8 cellular contexts compared by ENCODE assay signal in genomic region chr12:80763874-80764273, GRCh38.
DNase-seq lines count a peak whose midpoint lies in the region; ATAC-seq and TF ChIP-seq lines count a peak whose summit lies in the region.

No MANE protein-coding gene starts in this region.

- no peak overlapping the region for H3K4me3 ChIP-seq in retinal pigment epithelial cell (ENCODE audit: low read length)

- ATAC-seq in HG03066 (IDR thresholded peaks at IDR 0.05; ENCODE audit: low read depth, unreplicated experiment) (peak; percentile 43), GM21619 (IDR thresholded peaks at IDR 0.05; ENCODE audit: unreplicated experiment) (no peak), HG02798 (IDR thresholded peaks at IDR 0.05; ENCODE audit: poor library complexity, unreplicated experiment) (no peak), HG03565 (IDR thresholded peaks at IDR 0.05; ENCODE audit: unreplicated experiment) (no peak)

- no peak for TF ChIP-seq POLR2A in erythroblast (IDR thresholded peaks at IDR 0.05; ENCODE audit: low read length)

- peak; percentile 70 for DNase-seq in DMS53 treated with DMSO at 0.1 percent for 48 hours (lab: John Stamatoyannopoulos, UW; ENCODE audit: unreplicated experiment)
- peak; percentile 47 for DNase-seq in NOMO-1 treated with DMSO at 0.1 percent for 48 hours (lab: John Stamatoyannopoulos, UW; ENCODE audit: unreplicated experiment)
- peak; percentile 38 to 56 for DNase-seq in erythroblast (lab: John Stamatoyannopoulos, UW)
- no peak for DNase-seq in retinal pigment epithelial cell (ENCODE audit: low read depth)

- peak; percentile 66 for TF ChIP-seq CTCF in retinal pigment epithelial cell (conservative IDR thresholded peaks at IDR 0.05; ENCODE audit: low read depth, low read length)
